In the genomic region with DNA sequence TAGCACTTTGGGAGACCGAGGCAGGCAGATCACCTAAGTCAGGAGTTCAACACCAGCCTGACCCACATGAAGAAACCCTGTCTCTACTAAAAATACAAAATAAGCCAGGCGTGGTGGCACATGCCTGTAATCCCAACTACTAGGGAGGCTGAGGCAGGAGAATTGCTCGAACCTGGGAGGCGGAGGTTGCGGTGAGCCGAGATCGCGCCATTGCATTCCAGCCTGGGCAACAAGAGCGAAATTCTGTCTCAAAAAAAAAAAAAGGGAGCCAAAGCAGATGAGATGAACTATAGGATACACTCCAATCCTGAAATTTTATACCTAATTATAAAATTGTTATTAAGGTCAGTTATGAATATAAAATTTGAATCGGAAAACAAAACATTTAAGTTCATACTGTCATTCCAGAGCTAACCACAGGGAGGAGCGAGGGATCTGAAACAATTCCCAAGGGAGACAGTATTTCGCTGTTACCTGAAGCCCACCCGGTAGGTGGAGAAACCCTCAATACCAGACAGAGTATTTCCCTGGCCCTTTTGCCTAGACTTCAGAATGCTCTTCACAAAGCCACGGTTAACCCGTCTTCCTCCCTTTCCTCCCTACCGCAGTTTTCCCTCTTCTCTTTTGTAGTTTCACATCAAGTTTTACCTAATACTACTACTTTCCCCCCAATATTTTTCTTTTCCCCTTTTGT, we compare ENCODE assay signal across 6 cellular contexts.
DNase-seq lines count a peak whose midpoint lies in the region.

No MANE protein-coding gene starts in this region.

- H3K4me3 ChIP-seq in skeletal muscle cell (ENCODE audit: low read depth, low read length), result peak overlapping the region; percentile 99

- H3K27ac ChIP-seq in epithelial cell of prostate, result peak overlapping the region; percentile 83

- DNase-seq in NCI-H2029 (lab: John Stamatoyannopoulos, UW) (peak; percentile 37), NCI-H2029 treated with DMSO at 0.1 percent for 48 hours (lab: John Stamatoyannopoulos, UW) (no peak), NCI-H774 (lab: John Stamatoyannopoulos, UW) (peak; percentile 34), epithelial cell of prostate (ENCODE audit: low read depth, low spot score) (no peak), skeletal muscle cell (ENCODE audit: low read depth) (no peak), NK-92 (lab: John Stamatoyannopoulos, UW; ENCODE audit: unreplicated experiment) (no peak)

Comparison
In these comparisons a context has a peak if more than half of its experiments do, and no peak if none do; other contexts are left out.
1. DNase-seq: peak in NCI-H2029 (single experiment) and NCI-H774 (single experiment); none in NCI-H2029 treated with DMSO at 0.1 percent for 48 hours (single experiment), epithelial cell of prostate (single experiment), skeletal muscle cell (single experiment) and NK-92 (single experiment).